ENCODE assay signal across 1 cellular context in genomic region chr18:70205421-70206397, GRCh38.
A peak's percentile ranks its signal among the peaks of the same experiment; 100 is the strongest.
TF ChIP-seq lines count a peak whose summit lies in the region.

Gene RTTN, minus strand, starts transcription at chr18:70205687. Its CDS starts 29 bp downstream, at chr18:70205658.

TF ChIP-seq in HepG2, 621 proteins besides CTCF, POLR2A, EP300 and RAD21 (continued from another document and continues in another):
- no peak; the same call in 1 of the 2 replicates for TF ChIP-seq ZBTB33 (CRISPR knock-in tag; IDR thresholded peaks at IDR 0.05)
- no peak for TF ChIP-seq ZBTB1 (CRISPR knock-in tag; IDR thresholded peaks at IDR 0.05; ENCODE audit: borderline replicate concordance)
- peak; percentile 59; the same call in 1 of the 2 replicates for TF ChIP-seq PAXIP1 (CRISPR knock-in tag; conservative IDR thresholded peaks at IDR 0.05)
- TF ChIP-seq ZSCAN5A (CRISPR knock-in tag; IDR thresholded peaks at IDR 0.05; ENCODE audit: borderline replicate concordance) = peak; percentile 73
- TF ChIP-seq ATF4 (CRISPR knock-in tag; IDR thresholded peaks at IDR 0.05) = peak in 1 of 2 experiments; percentile 43; a peak in 1 of 4 replicates
- TF ChIP-seq MIER2 (CRISPR knock-in tag; IDR thresholded peaks at IDR 0.05) = peak; percentile 17; the same call in 1 of the 2 replicates
- peak; percentile 28; the same call in 1 of the 2 replicates for TF ChIP-seq ZNF281 (CRISPR knock-in tag; IDR thresholded peaks at IDR 0.05; ENCODE audit: borderline replicate concordance)
- 0 out of 2 replicates have a peak, but pooled peaks have one; percentile 58 for TF ChIP-seq ZNF430 (CRISPR knock-in tag; IDR thresholded peaks at IDR 0.05)
- TF ChIP-seq ZNF720 (CRISPR knock-in tag; IDR thresholded peaks at IDR 0.05) = no peak
- TF ChIP-seq CEBPG (CRISPR knock-in tag; IDR thresholded peaks at IDR 0.05) = peak; percentile 2
- TF ChIP-seq ATRX (CRISPR knock-in tag; IDR thresholded peaks at IDR 0.05; ENCODE audit: borderline replicate concordance) = no peak
- TF ChIP-seq ZNF547 (CRISPR knock-in tag; IDR thresholded peaks at IDR 0.05) = peak; percentile 94; the same call in 1 of the 2 replicates
- TF ChIP-seq ZNF10 (CRISPR knock-in tag; IDR thresholded peaks at IDR 0.05; ENCODE audit: borderline replicate concordance, low read depth) = no peak
- 0 out of 2 replicates have a peak, but pooled peaks have one; percentile 49 for TF ChIP-seq ZBTB3 (CRISPR knock-in tag; IDR thresholded peaks at IDR 0.05; ENCODE audit: borderline replicate concordance, low read depth)
- peak; percentile 87 for TF ChIP-seq ZNF883 (CRISPR knock-in tag; IDR thresholded peaks at IDR 0.05; ENCODE audit: not compliant biosample characterization)
- peak; percentile 79 for TF ChIP-seq MED1 (CRISPR knock-in tag; IDR thresholded peaks at IDR 0.05)
- TF ChIP-seq PBX2 (CRISPR knock-in tag; IDR thresholded peaks at IDR 0.05) = peak; percentile 89
- TF ChIP-seq MNT (IDR thresholded peaks at IDR 0.05) = peak; percentile 51
- no peak for TF ChIP-seq AGO2 (optimal IDR thresholded peaks at IDR 0.05; ENCODE audit: low read depth, low read length)
- peak; percentile 58; the same call in 1 of the 2 replicates for TF ChIP-seq ZFP90 (CRISPR knock-in tag; IDR thresholded peaks at IDR 0.05; ENCODE audit: borderline replicate concordance)
- TF ChIP-seq ZNF616 (CRISPR knock-in tag; IDR thresholded peaks at IDR 0.05; ENCODE audit: low read depth) = no peak
- peak; percentile 62; the same call in 1 of the 2 replicates for TF ChIP-seq ZMAT3 (CRISPR knock-in tag; conservative IDR thresholded peaks at IDR 0.05)
- TF ChIP-seq ZNF740 (CRISPR knock-in tag; IDR thresholded peaks at IDR 0.05) = no peak
- TF ChIP-seq GMEB2 (CRISPR knock-in tag; IDR thresholded peaks at IDR 0.05; ENCODE audit: low read depth) = 0 out of 2 replicates have a peak, but pooled peaks have one; percentile 62
- no peak for TF ChIP-seq MBNL3 (CRISPR knock-in tag; conservative IDR thresholded peaks at IDR 0.05)
- no peak for TF ChIP-seq ATM (IDR thresholded peaks at IDR 0.05; ENCODE audit: borderline replicate concordance)
- TF ChIP-seq ZNF331 (CRISPR knock-in tag; IDR thresholded peaks at IDR 0.05) = peak; percentile 78
- peak; percentile 66 for TF ChIP-seq ZNF747 (CRISPR knock-in tag; IDR thresholded peaks at IDR 0.05; ENCODE audit: borderline replicate concordance)
- no peak for TF ChIP-seq FIP1L1 (IDR thresholded peaks at IDR 0.05; ENCODE audit: borderline replicate concordance, insufficient read depth, low read depth, low read length)
- TF ChIP-seq ZNF282 (IDR thresholded peaks at IDR 0.05; ENCODE audit: partially characterized antibody) = no peak
- peak; percentile 29 for TF ChIP-seq ZBTB10 (CRISPR knock-in tag; IDR thresholded peaks at IDR 0.05; ENCODE audit: borderline replicate concordance)
- no peak for TF ChIP-seq ZSCAN12 (CRISPR knock-in tag; IDR thresholded peaks at IDR 0.05)
- TF ChIP-seq KMT2A (CRISPR knock-in tag; IDR thresholded peaks at IDR 0.05) = peak; percentile 99
- TF ChIP-seq ZNF275 (CRISPR knock-in tag; IDR thresholded peaks at IDR 0.05; ENCODE audit: borderline replicate concordance) = peak; percentile 71; the same call in 1 of the 2 replicates
